Comparison of ENCODE assay signal across 14 cellular contexts in the genomic region with DNA sequence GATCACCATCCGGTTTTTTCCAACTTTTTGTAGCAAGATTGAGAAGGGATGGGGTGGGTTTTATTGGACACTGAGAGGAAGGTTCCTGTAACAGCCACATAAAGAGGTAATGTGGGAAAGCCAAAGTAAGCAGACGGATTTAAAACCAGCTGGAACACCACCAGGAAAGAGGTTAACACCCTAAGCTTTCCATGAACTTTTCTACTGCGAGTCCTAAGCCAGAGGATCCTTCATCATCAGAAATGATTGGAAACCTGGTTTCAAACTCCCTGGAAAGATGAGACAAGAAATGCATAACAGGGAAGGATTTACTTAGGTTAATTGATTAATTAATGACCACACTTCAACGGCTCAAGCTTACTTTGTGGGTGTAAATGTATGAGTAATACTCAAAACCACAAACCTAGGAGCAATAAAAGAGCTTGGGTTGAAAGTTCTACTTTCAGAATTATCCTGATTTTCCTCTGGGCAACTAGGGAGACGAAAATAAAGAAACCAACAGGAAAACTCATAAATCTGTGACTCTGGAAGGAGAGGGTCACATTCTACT.
"Had no signal": no experiment of that assay in that cellular context is flagged by ENCODE, and none has a peak within 500 bp of the region (broad histone marks: within the 10 kb centered on the region; RNA-seq: fewer than 3 reads in every experiment).

No MANE protein-coding gene starts in this region.

- H3K4me1 Mint-ChIP-seq: activated CD4-positive, alpha-beta T cell treated with anti-CD3 and anti-CD28 coated beads for 36 hours had no signal

- H3K4me3 ChIP-seq: body of pancreas, neural progenitor cell, skin epidermis had no signal

- H3K9me3 Mint-ChIP-seq: dendritic cell treated with granulocyte-macrophage colony-stimulating factor and Interleukin-4, amounts not matched to agents 40 ng/mL and 50 ng/mL, for 4 days; effector memory CD8-positive, alpha-beta T cell had no signal

- H3K27me3 ChIP-seq: body of pancreas, neural progenitor cell had no signal

- H3K36me3 ChIP-seq: neural progenitor cell, WERI-Rb-1 had no signal

- H3K27ac ChIP-seq: body of pancreas, neural progenitor cell, parathyroid adenoma, skin epidermis, WERI-Rb-1 had no signal

- ATAC-seq: activated CD4-positive, alpha-beta T cell treated with anti-CD3 and anti-CD28 coated beads for 36 hours; activated CD8-positive, alpha-beta T cell treated with anti-CD3 and anti-CD28 coated beads, Interleukin-2, amount 10 ng/mL, durations not matched to agents 7 days and 5 days; body of pancreas; effector memory CD8-positive, alpha-beta T cell had no signal

- FAIRE-seq: islet of Langerhans had no signal

- DNase-seq: activated CD4-positive, alpha-beta T cell treated with anti-CD3 and anti-CD28 coated beads for 36 hours; activated CD8-positive, alpha-beta memory T cell treated with anti-CD3 and anti-CD28 coated beads, Interleukin-2, amount 50 U/mL, for 48 hours; activated CD8-positive, alpha-beta T cell treated with anti-CD3 and anti-CD28 coated beads, Interleukin-2, amount 10 ng/mL, durations not matched to agents 7 days and 5 days; body of pancreas; effector memory CD8-positive, alpha-beta T cell; erythroblast; retina; T-helper 1 cell; WERI-Rb-1 had no signal

- H3K36me3 Mint-ChIP-seq: neural progenitor cell had no signal

- H2AFZ ChIP-seq: neural progenitor cell, parathyroid adenoma had no signal

- H3K4me2 ChIP-seq: neural progenitor cell had no signal

- H3K4me3 Mint-ChIP-seq: activated CD4-positive, alpha-beta T cell treated with anti-CD3 and anti-CD28 coated beads for 36 hours; activated CD8-positive, alpha-beta T cell treated with anti-CD3 and anti-CD28 coated beads, Interleukin-2, amount 10 ng/mL, durations not matched to agents 7 days and 5 days; dendritic cell treated with granulocyte-macrophage colony-stimulating factor and Interleukin-4, amounts not matched to agents 40 ng/mL and 50 ng/mL, for 4 days; effector memory CD8-positive, alpha-beta T cell; neural progenitor cell had no signal

- H3K79me2 ChIP-seq: parathyroid adenoma had no signal

- H3K27me3 Mint-ChIP-seq: dendritic cell treated with granulocyte-macrophage colony-stimulating factor and Interleukin-4, amounts not matched to agents 40 ng/mL and 50 ng/mL, for 4 days had no signal

- H3K4me1 ChIP-seq: body of pancreas, neural progenitor cell, parathyroid adenoma had no signal

- H3K9me3 ChIP-seq: body of pancreas had no signal

- H3K27ac Mint-ChIP-seq: activated CD4-positive, alpha-beta T cell treated with anti-CD3 and anti-CD28 coated beads for 36 hours; activated CD8-positive, alpha-beta T cell treated with anti-CD3 and anti-CD28 coated beads, Interleukin-2, amount 10 ng/mL, durations not matched to agents 7 days and 5 days; dendritic cell treated with granulocyte-macrophage colony-stimulating factor and Interleukin-4, amounts not matched to agents 40 ng/mL and 50 ng/mL, for 4 days; effector memory CD8-positive, alpha-beta T cell; neural progenitor cell had no signal

- H3K9ac ChIP-seq: neural progenitor cell, parathyroid adenoma had no signal
